Comparison of ENCODE assay signal across 8 cellular contexts in the genomic region with DNA sequence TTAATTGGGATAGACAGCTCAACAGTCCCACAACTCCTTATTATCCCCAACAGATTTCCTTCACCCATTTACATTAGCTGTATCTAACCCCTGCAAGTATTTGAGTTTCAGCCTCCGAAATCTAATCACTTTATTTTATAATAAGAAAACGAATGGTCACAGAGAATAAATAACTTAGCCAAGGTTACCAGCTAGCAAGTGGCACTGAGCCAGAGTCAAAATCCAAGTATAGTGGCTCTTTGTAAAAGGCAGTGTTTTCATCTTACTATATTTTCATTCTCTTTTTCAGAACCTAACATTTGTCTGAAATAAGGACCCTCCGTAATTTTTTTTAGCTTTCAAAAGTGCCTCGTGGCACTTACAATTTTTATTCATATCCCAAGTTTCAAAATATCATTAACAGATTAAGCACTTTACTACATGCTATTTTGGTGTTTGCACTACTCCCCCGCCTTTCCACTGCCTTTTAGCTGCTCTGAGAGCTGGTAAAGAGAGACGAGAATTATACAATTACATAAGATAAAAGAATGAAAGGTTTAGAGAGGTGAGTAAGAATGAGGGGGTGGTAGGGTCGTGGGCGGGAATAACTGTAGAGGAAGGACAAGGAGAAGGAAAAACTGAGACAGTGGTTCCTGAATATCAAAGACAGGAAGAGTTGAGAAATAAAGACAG. TPM values are rescaled to one million over a fixed set of nuclear protein-coding genes. Genes with fewer than 3 reads are reported as not detected.
DNase-seq lines count a peak whose midpoint lies in the region; TF ChIP-seq lines count a peak whose summit lies in the region.
"Had no signal": no experiment of that assay in that cellular context is flagged by ENCODE, and none has a peak within 500 bp of the region (broad histone marks: within the 10 kb centered on the region; RNA-seq: fewer than 3 reads in every experiment).

No MANE protein-coding gene starts in this region.

- H3K4me3 ChIP-seq in MG63 = no peak overlapping the region
- no peak overlapping the region for H3K4me3 ChIP-seq in fibroblast of mammary gland (ENCODE audit: control insufficient read depth, low read depth, low read length)
- H3K4me3 ChIP-seq: PC-9 had no signal

- no peaks in the 10 kb centered on the region for H3K9me3 ChIP-seq in MG63

- H3K27me3 ChIP-seq in MG63 = no peaks in the 10 kb centered on the region

- DNase-seq in MG63 (peak; percentile 3), fibroblast of mammary gland (ENCODE audit: low read depth) (peak; percentile 28), H4 (ENCODE audit: low spot score) (no peak), SHP77 treated with DMSO at 0.1 percent for 48 hours (lab: John Stamatoyannopoulos, UW) (no peak), 8988T (no peak)
- DNase-seq in activated CD4-positive, alpha-beta T cell treated with anti-CD3 and anti-CD28 coated beads, Interleukin-2, amount 50 U/mL, for 24 hours (ENCODE audit: low read depth in 1 of 2, low spot score in 1 of 2) = peak; percentile 31 to 62
- DNase-seq in stimulated activated CD4-positive, alpha-beta T cell treated with anti-CD3 and anti-CD28 coated beads, TNF-alpha, amount 100 ng/mL, for 48 hours (ENCODE audit: low read depth in 3 of 3) = peak; percentile 27 to 34 (median 33)
- DNase-seq: PC-9 had no signal

- H3K36me3 ChIP-seq in MG63 = no peaks in the 10 kb centered on the region

- no peak for TF ChIP-seq CTCF in fibroblast of mammary gland (conservative IDR thresholded peaks at IDR 0.05; ENCODE audit: control insufficient read depth, insufficient read depth, low read depth, low read length)

RNA-seq across cellular contexts. Expression of a gene that starts 3.7 kb away (rescaled TPM):
- total RNA-seq in MG63 (2014; rRNA removed; shearing (Covaris generic); ENCODE audit: low replicate concordance) = 9.7 and 54.7 TPM in 2 replicates
- 17.4 and 17.5 TPM in 2 replicates for total RNA-seq in H4 (2014; rRNA removed; shearing (Covaris generic))

Comparison
In these comparisons a context has a peak if more than half of its experiments do, and no peak if none do; other contexts are left out.
1. DNase-seq: peak in MG63 (single experiment), activated CD4-positive, alpha-beta T cell treated with anti-CD3 and anti-CD28 coated beads, Interleukin-2, amount 50 U/mL, for 24 hours (2 of 2), fibroblast of mammary gland (single experiment) and stimulated activated CD4-positive, alpha-beta T cell treated with anti-CD3 and anti-CD28 coated beads, TNF-alpha, amount 100 ng/mL, for 48 hours (3 of 3); none in H4 (single experiment), SHP77 treated with DMSO at 0.1 percent for 48 hours (single experiment) and 8988T (single experiment).